ENCODE assay signal across 12 cellular contexts in the genomic region with DNA sequence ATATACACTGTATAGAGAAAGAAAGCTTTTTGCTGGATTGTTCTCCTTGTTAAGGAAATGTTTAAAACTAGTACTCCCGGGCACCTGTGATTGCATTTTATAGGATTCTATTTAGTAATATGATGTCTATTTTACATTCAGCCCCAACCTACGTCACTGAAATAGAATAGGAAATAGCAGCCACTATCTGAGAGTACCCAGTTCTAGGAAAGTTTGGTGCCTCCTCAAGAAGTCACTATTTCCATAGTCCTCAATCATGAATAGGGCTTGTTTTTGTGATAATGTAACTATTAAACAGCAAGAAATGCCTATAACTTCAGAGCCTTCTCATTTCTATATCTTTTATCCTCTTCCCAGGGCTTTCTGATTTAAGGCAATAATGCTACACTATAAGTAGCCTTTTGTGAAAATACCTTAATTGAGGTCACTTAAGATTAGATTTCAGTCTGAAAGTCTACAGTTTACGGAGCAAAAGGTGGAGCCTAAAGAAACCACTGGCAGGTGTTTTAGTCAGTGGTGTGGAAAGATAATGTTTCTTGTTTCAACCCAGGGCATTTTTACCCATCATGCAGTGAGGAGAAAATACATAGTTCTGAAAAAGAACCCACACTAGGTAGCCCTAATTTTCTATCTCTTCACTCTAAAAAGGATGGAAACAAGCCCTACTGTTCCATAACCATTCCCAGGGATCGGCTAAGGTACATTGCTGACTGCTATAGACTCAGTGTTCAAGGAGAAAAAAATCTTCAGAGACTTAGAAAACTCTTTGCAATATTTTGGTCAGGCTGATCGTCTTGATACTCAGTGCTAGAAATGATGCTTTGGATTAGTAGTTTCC. TPM values are rescaled to one million over a fixed set of nuclear protein-coding genes. Genes with fewer than 3 reads are reported as not detected.
DNase-seq lines count a peak whose midpoint lies in the region; ATAC-seq and TF ChIP-seq lines count a peak whose summit lies in the region.
"Had no signal": no experiment of that assay in that cellular context is flagged by ENCODE, and none has a peak within 500 bp of the region (broad histone marks: within the 10 kb centered on the region; RNA-seq: fewer than 3 reads in every experiment).

No MANE protein-coding gene starts in this region.

- no peak overlapping the region for H3K27ac ChIP-seq in naive thymus-derived CD4-positive, alpha-beta T cell (ENCODE audit: low read depth, low read length)
- H3K27ac ChIP-seq: epithelial cell of prostate had no signal

- ATAC-seq in GM21423 (IDR thresholded peaks at IDR 0.05; ENCODE audit: unreplicated experiment) (peak; percentile 65), HG03521 (IDR thresholded peaks at IDR 0.05; ENCODE audit: unreplicated experiment) (peak; percentile 66), GM21360 (IDR thresholded peaks at IDR 0.05; ENCODE audit: unreplicated experiment) (no peak)
- no peak for ATAC-seq in naive thymus-derived CD4-positive, alpha-beta T cell

- no peaks in the 10 kb centered on the region for H3K27me3 ChIP-seq in naive thymus-derived CD4-positive, alpha-beta T cell (ENCODE audit: control insufficient read depth in 2 of 2, insufficient read depth in 2 of 2, low read length in 2 of 2)

- intact Hi-C loops in naive thymus-derived CD4-positive, alpha-beta T cell (cut with micrococcal nuclease), result no loop called here

- H3K36me3 Mint-ChIP-seq in brain, result peaks cover 69% of the 10 kb centered on the region
- peaks cover 8 to 64% (median 53%) of the 10 kb centered on the region in 5 donors for H3K36me3 Mint-ChIP-seq in naive thymus-derived CD4-positive, alpha-beta T cell

- H3K4me1 Mint-ChIP-seq in brain, result peaks cover 41% of the 10 kb centered on the region
- H3K4me1 Mint-ChIP-seq in naive thymus-derived CD4-positive, alpha-beta T cell, result peaks cover 0 to 32% (median 8%) of the 10 kb centered on the region in 7 donors

- no peaks in the 10 kb centered on the region for H3K36me3 ChIP-seq in naive thymus-derived CD4-positive, alpha-beta T cell (ENCODE audit: control insufficient read depth in 2 of 3, insufficient read depth in 3 of 3, low read length in 3 of 3)

- H3K4me3 Mint-ChIP-seq in brain, result peak overlapping the region in 1 of 5 experiments; percentile 31
- no peak overlapping the region for H3K4me3 Mint-ChIP-seq in naive thymus-derived CD4-positive, alpha-beta T cell
- H3K4me3 Mint-ChIP-seq: type B pancreatic cell had no signal

- CTCF ChIA-PET in naive thymus-derived CD4-positive, alpha-beta T cell (lab: Charles Lee), result no interaction called here

- H3K4me1 ChIP-seq in naive thymus-derived CD4-positive, alpha-beta T cell (ENCODE audit: control insufficient read depth in 2 of 2, insufficient read depth in 2 of 2, low read length in 2 of 2), result peaks cover 0 to 35% of the 10 kb centered on the region in 2 donors

- DNase-seq in GM12865 (ENCODE audit: low read depth) (peak; percentile 54), NOMO-1 treated with dmso at 0.1 percent for 144 hours (lab: John Stamatoyannopoulos, UW; ENCODE audit: unreplicated experiment) (no peak)
- no peak for DNase-seq in activated CD8-positive, alpha-beta memory T cell treated with anti-CD3 and anti-CD28 coated beads, Interleukin-2, amount 50 U/mL, for 4 hours
- DNase-seq in naive thymus-derived CD4-positive, alpha-beta T cell, result no peak
- DNase-seq: Kasumi-1; stimulated activated CD4-positive, alpha-beta T cell treated with anti-CD3 and anti-CD28 coated beads, Interleukin-2, amount 100 ng/mL, for 48 hours had no signal

- POLR2A ChIA-PET in naive thymus-derived CD4-positive, alpha-beta T cell (lab: Charles Lee), result no interaction called here

- no peaks in the 10 kb centered on the region for H3K9me3 ChIP-seq in naive thymus-derived CD4-positive, alpha-beta T cell (ENCODE audit: control insufficient read depth in 2 of 3, low read length in 3 of 3)

- no peak overlapping the region for H3K4me3 ChIP-seq in GM12865 (ENCODE audit: low read depth, low read length)
- H3K4me3 ChIP-seq in naive thymus-derived CD4-positive, alpha-beta T cell (ENCODE audit: low read length), result no peak overlapping the region

- TF ChIP-seq CTCF in GM12865 (IDR thresholded peaks at IDR 0.05; ENCODE audit: insufficient read depth, low read depth, low read length, missing control alignments) (no peak), brain (conservative IDR thresholded peaks at IDR 0.05) (no peak)

- peaks cover 2 to 12% (median 6%) of the 10 kb centered on the region in 5 experiments for H3K9me3 Mint-ChIP-seq in brain
- peaks cover 0 to 8% (median 0%) of the 10 kb centered on the region in 11 donors for H3K9me3 Mint-ChIP-seq in naive thymus-derived CD4-positive, alpha-beta T cell

- H3K27me3 Mint-ChIP-seq in brain, result no peaks in the 10 kb centered on the region
- no peaks in the 10 kb centered on the region for H3K27me3 Mint-ChIP-seq in naive thymus-derived CD4-positive, alpha-beta T cell
- H3K27me3 Mint-ChIP-seq: type B pancreatic cell had no signal

- H3K27ac Mint-ChIP-seq in brain, result peak overlapping the region in 4 of 5 experiments; percentile 33 to 94 (median 81)
- peak overlapping the region in 3 of 9 donors; percentile 8 to 72 (median 68) for H3K27ac Mint-ChIP-seq in naive thymus-derived CD4-positive, alpha-beta T cell
- H3K27ac Mint-ChIP-seq: type B pancreatic cell had no signal

RNA-seq across cellular contexts. Expression of gene TIGIT, which starts 38.7 kb away (rescaled TPM):
- polyA plus RNA-seq in brain (ENCODE audit: insufficient read depth, low read depth, low replicate concordance), result not detected
- 10 to 100 TPM in 1 of 5 experiments, 1 to 10 TPM in 4; 1.3 to 14.9 (median 3.8) TPM for total RNA-seq in naive thymus-derived CD4-positive, alpha-beta T cell
- 1 to 10 TPM in 1 of 2 donors, under 1 TPM in 1; 0.63 to 2.8 TPM for polyA plus RNA-seq in naive thymus-derived CD4-positive, alpha-beta T cell

Comparison
In these comparisons a context has a peak if more than half of its experiments do, and no peak if none do; other contexts are left out.
1. ATAC-seq: peak in GM21423 (single experiment) and HG03521 (single experiment); none in GM21360 (single experiment) and naive thymus-derived CD4-positive, alpha-beta T cell (single experiment).